In genomic region chr12:132028111-132028510, GRCh38 we compare ENCODE assay signal across 22 cellular contexts.
"Had no signal": no experiment of that assay in that cellular context is flagged by ENCODE, and none has a peak within 500 bp of the region (broad histone marks: within the 10 kb centered on the region; RNA-seq: fewer than 3 reads in every experiment).

No MANE protein-coding gene starts in this region.

- H3K4me3 ChIP-seq: K562, SJSA1, SK-N-MC had no signal

- H3K27me3 Mint-ChIP-seq: IgD-negative memory B cell had no signal

- H3K4me3 Mint-ChIP-seq: IgD-negative memory B cell had no signal

- ATAC-seq: K562 had no signal

- H3K27ac ChIP-seq: KMS-11, SJSA1, SK-N-MC had no signal

- H3K27ac Mint-ChIP-seq: IgD-negative memory B cell had no signal

- H3K9ac ChIP-seq: KMS-11 had no signal

- DNase-seq: Kasumi-1, MM.1S, NCI-H1092 treated with DMSO at 0.1 percent for 48 hours, NCI-H1436, NCI-H187, NCI-H2029, NCI-H2081 treated with DMSO at 0.1 percent for 48 hours, NCI-H2171, NCI-H226, NCI-H446, NCI-H510A, NCI-H524 treated with DMSO at 0.1 percent for 48 hours, NCI-H69, NCI-H774, Right ventricle myocardium superior, RPMI8226, SIG-M5 had no signal

- H3K9me3 ChIP-seq: SJSA1 had no signal

- H3K9me3 Mint-ChIP-seq: IgD-negative memory B cell had no signal

- H3K27me3 ChIP-seq: SJSA1 had no signal

- H3K4me1 Mint-ChIP-seq: IgD-negative memory B cell had no signal
